Comparison of ENCODE assay signal across 8 cellular contexts in genomic region chrX:68196939-68197791, GRCh38.
DNase-seq lines count a peak whose midpoint lies in the region; ATAC-seq and TF ChIP-seq lines count a peak whose summit lies in the region.

No MANE protein-coding gene starts in this region.

- H3F3A ChIP-seq in SU-DHL-6 (ENCODE audit: insufficient read depth) = no peaks in the 10 kb centered on the region

- TF ChIP-seq CTCF in SU-DHL-6 (IDR thresholded peaks at IDR 0.05; ENCODE audit: insufficient read depth, low read length, poor library complexity, severe bottlenecking) = peak; percentile 23
- TF ChIP-seq CTCF in epithelial cell of proximal tubule (conservative IDR thresholded peaks at IDR 0.05; ENCODE audit: low read depth, low read length) = peak; percentile 64

- no peak overlapping the region for H3K4me2 ChIP-seq in SU-DHL-6 (ENCODE audit: low read depth, low read length, poor library complexity, severe bottlenecking)

- no peaks in the 10 kb centered on the region for H3K79me2 ChIP-seq in SU-DHL-6 (ENCODE audit: insufficient read depth, low read length)

- no peaks in the 10 kb centered on the region for H3K36me3 ChIP-seq in SU-DHL-6 (ENCODE audit: low read length)

- no peak overlapping the region for H3K4me3 Mint-ChIP-seq in activated CD8-positive, alpha-beta memory T cell treated with anti-CD3 and anti-CD28 coated beads, Interleukin-2, amount 10 ng/mL, durations not matched to agents 7 days and 5 days
- no peak overlapping the region for H3K4me3 Mint-ChIP-seq in naive B cell

- H3K36me3 Mint-ChIP-seq in activated CD8-positive, alpha-beta memory T cell treated with anti-CD3 and anti-CD28 coated beads, Interleukin-2, amount 10 ng/mL, durations not matched to agents 7 days and 5 days = no peaks in the 10 kb centered on the region
- no peaks in the 10 kb centered on the region for H3K36me3 Mint-ChIP-seq in naive B cell

- no peak overlapping the region for H3K27ac ChIP-seq in SU-DHL-6 (ENCODE audit: low read depth, low read length)

- H3K27ac Mint-ChIP-seq in activated CD8-positive, alpha-beta memory T cell treated with anti-CD3 and anti-CD28 coated beads, Interleukin-2, amount 10 ng/mL, durations not matched to agents 7 days and 5 days = no peak overlapping the region
- H3K27ac Mint-ChIP-seq in naive B cell = peak overlapping the region in 1 of 6 donors; percentile 11

- peaks cover 9% of the 10 kb centered on the region for H3K27me3 Mint-ChIP-seq in activated CD8-positive, alpha-beta memory T cell treated with anti-CD3 and anti-CD28 coated beads, Interleukin-2, amount 10 ng/mL, durations not matched to agents 7 days and 5 days
- H3K27me3 Mint-ChIP-seq in naive B cell = no peaks in the 10 kb centered on the region

- H3K9me3 ChIP-seq in SU-DHL-6 (ENCODE audit: insufficient read depth, low read length) = no peaks in the 10 kb centered on the region

- ATAC-seq in activated CD8-positive, alpha-beta memory T cell treated with anti-CD3 and anti-CD28 coated beads, Interleukin-2, amount 10 ng/mL, durations not matched to agents 7 days and 5 days = no peak
- ATAC-seq in GM21381 (IDR thresholded peaks at IDR 0.05; ENCODE audit: unreplicated experiment) (peak; percentile 57), naive B cell (ENCODE audit: low read depth in 2 of 2) (no peak)

- no peak overlapping the region for H3K9ac ChIP-seq in SU-DHL-6 (ENCODE audit: low read length)

- peak; percentile 40 for DNase-seq in activated CD8-positive, alpha-beta memory T cell treated with anti-CD3 and anti-CD28 coated beads, Interleukin-2, amount 10 ng/mL, durations not matched to agents 7 days and 5 days
- no peak for DNase-seq in activated CD8-positive, alpha-beta memory T cell treated with anti-CD3 and anti-CD28 coated beads for 24 hours
- DNase-seq in LHCN-M2 (ENCODE audit: low read depth) (peak; percentile 40), epithelial cell of proximal tubule (ENCODE audit: low read depth) (peak; percentile 7), naive B cell (peak; percentile 3), mesenteric fat pad (ENCODE audit: low spot score) (no peak)

- no peaks in the 10 kb centered on the region for H4K20me1 ChIP-seq in SU-DHL-6 (ENCODE audit: low read depth, low read length)

- H3K27me3 ChIP-seq in SU-DHL-6 (ENCODE audit: low read length) = no peaks in the 10 kb centered on the region

- H3K9me2 ChIP-seq in SU-DHL-6 (replicated peaks; ENCODE audit: insufficient read depth, low read length) = no peaks in the 10 kb centered on the region

- H2AFZ ChIP-seq in SU-DHL-6 (ENCODE audit: low read depth, low read length, severe bottlenecking) = no peak overlapping the region

- no peak overlapping the region for H3K4me3 ChIP-seq in SU-DHL-6 (ENCODE audit: insufficient read depth, low read length, poor library complexity, severe bottlenecking)
- no peak overlapping the region for H3K4me3 ChIP-seq in epithelial cell of proximal tubule (ENCODE audit: low read depth, low read length)

- no peaks in the 10 kb centered on the region for H3K4me1 Mint-ChIP-seq in activated CD8-positive, alpha-beta memory T cell treated with anti-CD3 and anti-CD28 coated beads, Interleukin-2, amount 10 ng/mL, durations not matched to agents 7 days and 5 days
- H3K4me1 Mint-ChIP-seq in naive B cell = no peaks in the 10 kb centered on the region

- CTCF ChIA-PET in activated CD8-positive, alpha-beta memory T cell treated with anti-CD3 and anti-CD28 coated beads, Interleukin-2, amount 10 ng/mL, durations not matched to agents 7 days and 5 days (lab: Charles Lee) = interaction anchor here (0.7 to 1.2 kb wide), 3 partner anchors 17 to 1196 kb away, joined by 3 to 4 read pairs (median 3); no protein-coding TSS in a partner anchor

- H3K9me3 Mint-ChIP-seq in activated CD8-positive, alpha-beta memory T cell treated with anti-CD3 and anti-CD28 coated beads, Interleukin-2, amount 10 ng/mL, durations not matched to agents 7 days and 5 days (ENCODE audit: low read depth) = no peaks in the 10 kb centered on the region
- H3K9me3 Mint-ChIP-seq in naive B cell = no peaks in the 10 kb centered on the region

Comparison
In these comparisons a context has a peak if more than half of its experiments do, and no peak if none do; other contexts are left out.
1. DNase-seq: peak in activated CD8-positive, alpha-beta memory T cell treated with anti-CD3 and anti-CD28 coated beads, Interleukin-2, amount 10 ng/mL, durations not matched to agents 7 days and 5 days (single experiment), LHCN-M2 (single experiment), epithelial cell of proximal tubule (single experiment) and naive B cell (single experiment); none in activated CD8-positive, alpha-beta memory T cell treated with anti-CD3 and anti-CD28 coated beads for 24 hours (single experiment) and mesenteric fat pad (single experiment).